Comparison of ENCODE assay signal across 21 cellular contexts in genomic region chr12:131904346-131904745, GRCh38. TPM values are rescaled to one million over a fixed set of nuclear protein-coding genes. Genes with fewer than 3 reads are reported as not detected.
DNase-seq lines count a peak whose midpoint lies in the region; ATAC-seq and TF ChIP-seq lines count a peak whose summit lies in the region.
"Had no signal": no experiment of that assay in that cellular context is flagged by ENCODE, and none has a peak within 500 bp of the region (broad histone marks: within the 10 kb centered on the region; RNA-seq: fewer than 3 reads in every experiment).

No MANE protein-coding gene starts in this region.

- intact Hi-C loops in left ventricle myocardium superior (cut with micrococcal nuclease) = no loop called here
- intact Hi-C loops in heart right ventricle (cut with DNase I) = no loop called here
- intact Hi-C loops in ovary (cut with DNase I) = no loop called here
- intact Hi-C loops in testis (cut with DNase I; ENCODE audit: low total_unique reads) = no loop called here

- H3K9me3 ChIP-seq in heart right ventricle = no peaks in the 10 kb centered on the region
- H3K9me3 ChIP-seq in ovary = no peaks in the 10 kb centered on the region
- H3K9me3 ChIP-seq in testis = no peaks in the 10 kb centered on the region
- H3K9me3 ChIP-seq: Caco-2 had no signal

- H3K4me1 Mint-ChIP-seq in activated T-helper 17 cell treated with anti-CD3 and anti-CD28 coated beads, Interleukin-2, amount 50 U/mL, for 72 hours = peaks cover 4% of the 10 kb centered on the region
- H3K4me1 Mint-ChIP-seq in natural killer cell treated with Interleukin-12 subunit alpha and Interleukin-12 subunit beta and Interleukin-15 and Interleukin-18, amount 100 ng/mL, for 72 hours (ENCODE audit: low read depth in 2 of 2) = peaks cover 0 to 13% of the 10 kb centered on the region in 2 donors

- WGBS in heart right ventricle, 2 donors = 93 to 94% methylated on average over 5 of the region's 5 CpGs
- 89 to 95% (median 93%) methylated on average over 5 of the region's 5 CpGs for WGBS in ovary, 3 donors
- 83 to 91% methylated on average over 4 to 5 of the region's 5 CpGs for WGBS in testis, 2 donors

- H3K27ac ChIP-seq in heart right ventricle = no peak overlapping the region
- H3K27ac ChIP-seq in ovary = no peak overlapping the region
- no peak overlapping the region for H3K27ac ChIP-seq in testis
- H3K27ac ChIP-seq: C4-2B, PC-9 had no signal

- no peaks in the 10 kb centered on the region for H3K36me3 Mint-ChIP-seq in activated T-helper 17 cell treated with anti-CD3 and anti-CD28 coated beads, Interleukin-2, amount 50 U/mL, for 72 hours (ENCODE audit: low read depth)
- H3K36me3 Mint-ChIP-seq in natural killer cell treated with Interleukin-12 subunit alpha and Interleukin-12 subunit beta and Interleukin-15 and Interleukin-18, amount 100 ng/mL, for 72 hours = no peaks in the 10 kb centered on the region

- H3K27me3 Mint-ChIP-seq in activated T-helper 17 cell treated with anti-CD3 and anti-CD28 coated beads, Interleukin-2, amount 50 U/mL, for 72 hours = no peaks in the 10 kb centered on the region
- H3K27me3 Mint-ChIP-seq in natural killer cell treated with Interleukin-12 subunit alpha and Interleukin-12 subunit beta and Interleukin-15 and Interleukin-18, amount 100 ng/mL, for 72 hours = no peaks in the 10 kb centered on the region

- no peaks in the 10 kb centered on the region for H3K9me3 Mint-ChIP-seq in activated T-helper 17 cell treated with anti-CD3 and anti-CD28 coated beads, Interleukin-2, amount 50 U/mL, for 72 hours
- no peaks in the 10 kb centered on the region for H3K9me3 Mint-ChIP-seq in natural killer cell treated with Interleukin-12 subunit alpha and Interleukin-12 subunit beta and Interleukin-15 and Interleukin-18, amount 100 ng/mL, for 72 hours
- H3K9me3 Mint-ChIP-seq: CD8-positive, alpha-beta T cell had no signal

- ATAC-seq in left ventricle myocardium superior = no peak
- ATAC-seq in heart right ventricle = no peak
- ATAC-seq in activated T-helper 17 cell treated with anti-CD3 and anti-CD28 coated beads, Interleukin-2, amount 50 U/mL, for 72 hours (replicated peaks) = no peak
- no peak for ATAC-seq in natural killer cell treated with Interleukin-12 subunit alpha and Interleukin-12 subunit beta and Interleukin-15 and Interleukin-18, amount 100 ng/mL, for 72 hours
- no peak for ATAC-seq in HG03025 (IDR thresholded peaks at IDR 0.05; ENCODE audit: low FRiP score, unreplicated experiment)
- ATAC-seq: CD8-positive, alpha-beta T cell; GM12878; HepG2 had no signal

- H3K4me3 ChIP-seq in heart right ventricle (no peak overlapping the region), ovary (no peak overlapping the region), testis (no peak overlapping the region)
- H3K4me3 ChIP-seq: GM12878, PC-9 had no signal

- DNase-seq in left ventricle myocardium superior (peak; percentile 21), heart right ventricle (no peak), ovary (peak in 3 of 5 donors; percentile 7 to 19 (median 14)), testis (no peak)
- no peak for DNase-seq in natural killer cell treated with Interleukin-12 subunit alpha and Interleukin-12 subunit beta and Interleukin-15 and Interleukin-18, amount 100 ng/mL, for 72 hours (ENCODE audit: low spot score)
- DNase-seq: Caco-2; CD8-positive, alpha-beta T cell; GOT3; Kasumi-1; MV-4-11; NCI-H1105; NCI-H146; NCI-H2029 treated with DMSO at 0.1 percent for 48 hours; NCI-H526 treated with DMSO at 0.1 percent for 48 hours; PC-9; SHP77 treated with DMSO at 0.1 percent for 48 hours had no signal

- H3K27me3 ChIP-seq in heart right ventricle (no peaks in the 10 kb centered on the region), ovary (no peaks in the 10 kb centered on the region), testis (no peaks in the 10 kb centered on the region)

- TF ChIP-seq CTCF in heart right ventricle (IDR thresholded peaks at IDR 0.05) (no peak), ovary (IDR thresholded peaks at IDR 0.05) (no peak), testis (IDR thresholded peaks at IDR 0.05) (no peak)

- peak overlapping the region; percentile 43 for H3K27ac Mint-ChIP-seq in activated T-helper 17 cell treated with anti-CD3 and anti-CD28 coated beads, Interleukin-2, amount 50 U/mL, for 72 hours
- H3K27ac Mint-ChIP-seq in natural killer cell treated with Interleukin-12 subunit alpha and Interleukin-12 subunit beta and Interleukin-15 and Interleukin-18, amount 100 ng/mL, for 72 hours = no peak overlapping the region
- H3K27ac Mint-ChIP-seq: CD8-positive, alpha-beta T cell had no signal

- no peak for TF ChIP-seq EP300 in ovary (IDR thresholded peaks at IDR 0.05)

- no peak for TF ChIP-seq POLR2A in ovary (IDR thresholded peaks at IDR 0.05)
- TF ChIP-seq POLR2A in testis (IDR thresholded peaks at IDR 0.05) = no peak

- peaks cover 23 to 70% (median 52%) of the 10 kb centered on the region in 9 donors for H3K4me1 ChIP-seq in heart right ventricle
- H3K4me1 ChIP-seq in ovary (ENCODE audit: insufficient read depth) = peaks cover 12% of the 10 kb centered on the region
- H3K4me1 ChIP-seq in testis = peaks cover 17% of the 10 kb centered on the region
- H3K4me1 ChIP-seq: Caco-2 had no signal

- peaks cover 0 to 41% (median 23%) of the 10 kb centered on the region in 9 donors for H3K36me3 ChIP-seq in heart right ventricle
- H3K36me3 ChIP-seq in ovary = no peaks in the 10 kb centered on the region
- H3K36me3 ChIP-seq in testis (ENCODE audit: low read depth, missing control alignments) = no peaks in the 10 kb centered on the region

- H3K4me3 Mint-ChIP-seq in activated T-helper 17 cell treated with anti-CD3 and anti-CD28 coated beads, Interleukin-2, amount 50 U/mL, for 72 hours = no peak overlapping the region
- H3K4me3 Mint-ChIP-seq in natural killer cell treated with Interleukin-12 subunit alpha and Interleukin-12 subunit beta and Interleukin-15 and Interleukin-18, amount 100 ng/mL, for 72 hours = no peak overlapping the region
- H3K4me3 Mint-ChIP-seq: CD8-positive, alpha-beta T cell had no signal

RNA-seq across cellular contexts. Expression of gene ULK1, which starts 9.9 kb away (rescaled TPM):
- 64.0 TPM for total RNA-seq in left ventricle myocardium superior
- 10 to 100 TPM; 30.2 to 77.7 (median 51.6) TPM for total RNA-seq in heart right ventricle
- polyA plus RNA-seq in heart right ventricle = 10 to 100 TPM; 10.7 to 37.2 TPM
- 10 to 100 TPM; 14.7 to 21.5 TPM for total RNA-seq in activated T-helper 17 cell treated with anti-CD3 and anti-CD28 coated beads, Interleukin-2, amount 50 U/mL, for 72 hours
- total RNA-seq in ovary = 10 to 100 TPM; 15.9 to 70.1 (median 50.7) TPM
- polyA plus RNA-seq in ovary = 10 to 100 TPM in 1 of 2 donors, 1 to 10 TPM in 1; 4.5 to 44.7 TPM
- 10 to 100 TPM; 49.9 to 53.5 TPM for total RNA-seq in testis
- polyA plus RNA-seq in testis (ENCODE audit: insufficient read depth, low read depth, low replicate concordance) = 29.2 TPM
- 10 to 100 TPM; 21.8 to 24.3 TPM for total RNA-seq in natural killer cell treated with Interleukin-12 subunit alpha and Interleukin-12 subunit beta and Interleukin-15 and Interleukin-18, amount 100 ng/mL, for 72 hours

RNA-seq across cellular contexts. Expression of gene PUS1, which starts 24.7 kb away (rescaled TPM):
- total RNA-seq in left ventricle myocardium superior (5.6 TPM), heart right ventricle (10 to 100 TPM in 1 of 10 donors, 1 to 10 TPM in 9; 5.1 to 14.8 (median 7.5) TPM), ovary (10 to 100 TPM; 11.4 to 34.7 (median 19.3) TPM), testis (10 to 100 TPM; 25.2 to 26.0 TPM)
- polyA plus RNA-seq in heart right ventricle (10 to 100 TPM; 13.7 to 17.4 TPM), ovary (10 to 100 TPM in 1 of 2 donors, 1 to 10 TPM in 1; 3.5 to 10.6 TPM), testis (ENCODE audit: insufficient read depth, low read depth, low replicate concordance) (16.9 TPM)
- total RNA-seq in activated T-helper 17 cell treated with anti-CD3 and anti-CD28 coated beads, Interleukin-2, amount 50 U/mL, for 72 hours = 10 to 100 TPM; 31.5 to 75.2 TPM
- 100 to 1,000 TPM in 1 of 2 donors, 10 to 100 TPM in 1; 53.7 to 147 TPM for total RNA-seq in natural killer cell treated with Interleukin-12 subunit alpha and Interleukin-12 subunit beta and Interleukin-15 and Interleukin-18, amount 100 ng/mL, for 72 hours

RNA-seq across cellular contexts. Expression of gene EP400, which starts 45.4 kb away (rescaled TPM):
- total RNA-seq in left ventricle myocardium superior (14.8 TPM), heart right ventricle (10 to 100 TPM; 14.1 to 20.5 (median 19.3) TPM), ovary (10 to 100 TPM; 20.3 to 60.7 (median 50.4) TPM), testis (10 to 100 TPM; 69.4 to 83.0 TPM)
- polyA plus RNA-seq in heart right ventricle (10 to 100 TPM in 1 of 2 donors, 1 to 10 TPM in 1; 6.6 to 18.9 TPM), ovary (10 to 100 TPM; 19.6 to 33.4 TPM), testis (ENCODE audit: insufficient read depth, low read depth, low replicate concordance) (44.2 TPM)
- 10 to 100 TPM; 47.1 to 60.0 TPM for total RNA-seq in activated T-helper 17 cell treated with anti-CD3 and anti-CD28 coated beads, Interleukin-2, amount 50 U/mL, for 72 hours
- 100 to 1,000 TPM in 1 of 2 donors, 10 to 100 TPM in 1; 53.5 to 106 TPM for total RNA-seq in natural killer cell treated with Interleukin-12 subunit alpha and Interleukin-12 subunit beta and Interleukin-15 and Interleukin-18, amount 100 ng/mL, for 72 hours

Comparison
In these comparisons a context has a peak if more than half of its experiments do, and no peak if none do; other contexts are left out.
1. DNase-seq: peak in left ventricle myocardium superior (single experiment) and ovary (3 of 5); none in heart right ventricle (0 of 2), testis (single experiment) and natural killer cell treated with Interleukin-12 subunit alpha and Interleukin-12 subunit beta and Interleukin-15 and Interleukin-18, amount 100 ng/mL, for 72 hours (single experiment).